In the genomic region with DNA sequence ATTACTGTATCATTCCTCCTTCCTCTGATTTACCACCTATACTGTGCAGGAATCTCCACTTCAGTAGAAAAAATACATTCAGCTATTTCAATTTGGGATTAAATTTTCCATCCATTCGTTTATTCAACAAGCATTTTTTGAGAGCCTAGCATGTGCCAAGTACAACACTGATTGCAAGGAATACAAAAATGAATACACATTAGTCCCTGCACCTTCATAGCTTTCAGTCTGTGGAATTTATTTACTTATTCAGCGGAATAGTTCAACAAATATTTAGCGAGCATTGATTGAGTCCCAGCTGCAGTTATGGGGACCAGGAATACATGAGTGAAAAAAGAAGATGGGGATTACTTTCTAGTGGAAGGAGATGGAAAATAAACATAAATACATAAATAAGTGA, we compare ENCODE assay signal across 22 cellular contexts.
"Had no signal": no experiment of that assay in that cellular context is flagged by ENCODE, and none has a peak within 500 bp of the region (broad histone marks: within the 10 kb centered on the region; RNA-seq: fewer than 3 reads in every experiment).

No MANE protein-coding gene starts in this region.

- H3K36me3 ChIP-seq: esophagus squamous epithelium, gastroesophageal sphincter, left ventricle myocardium inferior, spleen, transverse colon had no signal

- H3K9me3 Mint-ChIP-seq: stimulated activated memory B cell treated with anti-CD40 and anti-IgM and Interleukin-4, amounts not matched to agents 10 μg/mL and 1 μg/mL and 100 μg/mL, for 72 hours; stimulated activated naive CD8-positive, alpha-beta T cell treated with anti-CD3 and anti-CD28 coated beads, Interleukin-15, Interleukin-2, amounts not matched to agents 100 ng/mL and 50 ng/mL, for 24 hours had no signal

- H3K4me1 Mint-ChIP-seq: naive B cell; stimulated activated memory B cell treated with anti-CD40 and anti-IgM and Interleukin-4, amounts not matched to agents 10 μg/mL and 1 μg/mL and 100 μg/mL, for 72 hours had no signal

- DNase-seq: dermis blood vessel endothelial cell; esophagus squamous epithelium; glutamatergic neuron; islet precursor cell; left ventricle myocardium inferior; mesenchymal stem cell; naive B cell; occipital lobe; psoas muscle; retina; spleen; stimulated activated CD4-positive, alpha-beta T cell treated with anti-CD3 and anti-CD28 coated beads, Interleukin-15, amount 100 ng/mL, for 24 hours; stimulated activated CD4-positive, alpha-beta T cell treated with anti-CD3 and anti-CD28 coated beads, Interleukin-1b, Interleukin-23, amount 100 ng/mL, for 48 hours; stimulated activated CD4-positive, alpha-beta T cell treated with anti-CD3 and anti-CD28 coated beads, Interleukin-4, amount 100 ng/mL, for 24 hours; transverse colon had no signal

- H3K4me3 Mint-ChIP-seq: naive B cell; nephron; stimulated activated memory B cell treated with anti-CD40 and anti-IgM and Interleukin-4, amounts not matched to agents 10 μg/mL and 1 μg/mL and 100 μg/mL, for 72 hours; stimulated activated naive CD8-positive, alpha-beta T cell treated with anti-CD3 and anti-CD28 coated beads, Interleukin-15, Interleukin-2, amounts not matched to agents 100 ng/mL and 50 ng/mL, for 24 hours had no signal

- H3K4me3 ChIP-seq: esophagus squamous epithelium, gastroesophageal sphincter, left ventricle myocardium inferior, lung, psoas muscle, spleen, transverse colon had no signal

- ATAC-seq: gastroesophageal sphincter; psoas muscle; sciatic nerve; stimulated activated memory B cell treated with anti-CD40 and anti-IgM and Interleukin-4, amounts not matched to agents 10 μg/mL and 1 μg/mL and 100 μg/mL, for 72 hours had no signal

- H3K36me3 Mint-ChIP-seq: naive B cell; stimulated activated memory B cell treated with anti-CD40 and anti-IgM and Interleukin-4, amounts not matched to agents 10 μg/mL and 1 μg/mL and 100 μg/mL, for 72 hours had no signal

- H3K4me1 ChIP-seq: esophagus squamous epithelium, left ventricle myocardium inferior, psoas muscle, spleen, transverse colon had no signal

- H3K27ac ChIP-seq: esophagus squamous epithelium, gastroesophageal sphincter, left ventricle myocardium inferior, psoas muscle, spleen, transverse colon had no signal

- H3K27me3 ChIP-seq: esophagus squamous epithelium, gastroesophageal sphincter, spleen, transverse colon had no signal

- FAIRE-seq: colon had no signal

- H3K27me3 Mint-ChIP-seq: naive B cell; stimulated activated memory B cell treated with anti-CD40 and anti-IgM and Interleukin-4, amounts not matched to agents 10 μg/mL and 1 μg/mL and 100 μg/mL, for 72 hours; stimulated activated naive CD8-positive, alpha-beta T cell treated with anti-CD3 and anti-CD28 coated beads, Interleukin-15, Interleukin-2, amounts not matched to agents 100 ng/mL and 50 ng/mL, for 24 hours had no signal

- H3K27ac Mint-ChIP-seq: nephron; stimulated activated memory B cell treated with anti-CD40 and anti-IgM and Interleukin-4, amounts not matched to agents 10 μg/mL and 1 μg/mL and 100 μg/mL, for 72 hours; stimulated activated naive CD8-positive, alpha-beta T cell treated with anti-CD3 and anti-CD28 coated beads, Interleukin-15, Interleukin-2, amounts not matched to agents 100 ng/mL and 50 ng/mL, for 24 hours had no signal
